In the genomic region with DNA sequence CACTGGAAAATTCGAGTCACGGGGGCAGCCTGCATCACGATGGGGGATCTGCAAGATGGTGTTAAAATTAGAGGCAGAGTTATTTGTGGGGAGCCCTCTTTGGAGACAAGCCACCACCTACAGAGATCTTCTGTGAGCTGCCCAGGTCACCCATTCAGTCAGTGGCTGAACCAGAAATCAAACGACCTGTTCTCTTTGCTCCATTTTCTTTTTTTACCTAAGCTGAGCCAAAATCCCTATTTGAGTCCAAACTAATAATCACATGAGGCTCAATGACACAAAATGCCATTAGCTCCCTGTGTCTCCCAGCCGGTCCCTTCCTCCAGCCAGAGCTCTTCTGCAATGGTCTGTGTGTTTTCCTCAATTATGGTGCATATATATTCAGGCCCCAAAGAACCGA, we compare ENCODE assay signal across 36 cellular contexts.
"Had no signal": no experiment of that assay in that cellular context is flagged by ENCODE, and none has a peak within 500 bp of the region (broad histone marks: within the 10 kb centered on the region; RNA-seq: fewer than 3 reads in every experiment).

No MANE protein-coding gene starts in this region.

- H3K27me3 ChIP-seq: adrenal gland, body of pancreas, brain microvascular endothelial cell, breast epithelium had no signal

- H3K4me3 ChIP-seq: adrenal gland, body of pancreas, breast epithelium had no signal

- H3K27me3 Mint-ChIP-seq: activated B cell treated with CpG ODN at 0.5 μM for 24 hours; activated CD4-positive, alpha-beta memory T cell treated with anti-CD3 and anti-CD28 coated beads for 36 hours had no signal

- H3K9me3 Mint-ChIP-seq: activated B cell treated with CpG ODN at 0.5 μM for 24 hours; activated CD4-positive, alpha-beta memory T cell treated with anti-CD3 and anti-CD28 coated beads for 36 hours; activated CD4-positive, alpha-beta T cell treated with anti-CD3 and anti-CD28 coated beads, Interleukin-2, amount 10 ng/mL, durations not matched to agents 24 days and 14 days; activated CD8-positive, alpha-beta T cell treated with anti-CD3 and anti-CD28 coated beads for 36 hours; activated naive CD4-positive, alpha-beta T cell treated with anti-CD3 and anti-CD28 coated beads for 36 hours; activated naive CD4-positive, alpha-beta T cell treated with anti-CD3 and anti-CD28 coated beads, Interleukin-2, amount 50 U/mL, for 72 hours; activated naive CD8-positive, alpha-beta T cell treated with anti-CD3 and anti-CD28 coated beads for 36 hours; activated T-cell treated with anti-CD3 and anti-CD28 coated beads, Interleukin-2, amount 50 U/mL, for 4 hours; activated T-helper 1 cell treated with anti-CD3 and anti-CD28 coated beads, Interleukin-12 subunit alpha, Interleukin-12 subunit beta, Interleukin-2, Interleukin-4 antibody, amounts not matched to agents 30 ng/mL and 10 ng/mL and 1 ng/mL, durations not matched to agents 14 hours and 24 hours and 36 hours; activated T-helper 17 cell treated with anti-CD3 and anti-CD28 coated beads, Interleukin-2, amount 50 U/mL, for 72 hours; T-helper 1 cell treated with Interleukin-12 subunit alpha and Interleukin-12 subunit beta and Interleukin-4 antibody, amounts not matched to agents 30 μg/mL and 1 μg/mL, for 36 hours; T-helper 2 cell treated with Interferon-gamma antibody and Interleukin-4, amounts not matched to agents 5 μg/mL and 100 μg/mL, for 36 hours had no signal

- DNase-seq: activated B cell treated with CpG ODN at 0.5 μM for 24 hours; activated CD4-positive, alpha-beta memory T cell treated with anti-CD3 and anti-CD28 coated beads for 36 hours; activated CD4-positive, alpha-beta T cell treated with anti-CD3 and anti-CD28 coated beads for 4 hours; activated CD4-positive, alpha-beta T cell treated with anti-CD3 and anti-CD28 coated beads, Interleukin-2, amount 50 U/mL, for 1 hour; activated CD4-positive, alpha-beta T cell treated with anti-CD3 and anti-CD28 coated beads, Interleukin-2, amount 50 U/mL, for 4 hours; activated CD4-positive, CD25-positive, alpha-beta regulatory T cell treated with anti-CD3 and anti-CD28 coated beads, Interleukin-2, amount 50 U/mL, for 72 hours; activated CD8-positive, alpha-beta memory T cell treated with anti-CD3 and anti-CD28 coated beads, Interleukin-2, amount 50 U/mL, for 4 hours; activated CD8-positive, alpha-beta T cell treated with anti-CD3 and anti-CD28 coated beads for 36 hours; activated effector memory CD4-positive, alpha-beta T cell treated with anti-CD3 and anti-CD28 coated beads, Interleukin-2, amount 50 U/mL, for 16 hours; activated gamma-delta T cell treated with Interleukin-2 at 50 U/mL for 16 hours; activated naive CD4-positive, alpha-beta T cell; activated naive CD4-positive, alpha-beta T cell treated with anti-CD3 and anti-CD28 coated beads for 36 hours; activated naive CD4-positive, alpha-beta T cell treated with anti-CD3 and anti-CD28 coated beads, Interleukin-2, amount 50 U/mL, for 16 hours; activated naive CD8-positive, alpha-beta T cell treated with anti-CD3 and anti-CD28 coated beads for 36 hours; activated T-cell treated with anti-CD3 and anti-CD28 coated beads for 4 hours; activated T-cell treated with anti-CD3 and anti-CD28 coated beads, Interleukin-2, amount 50 U/mL, for 1 hour; activated T-cell treated with anti-CD3 and anti-CD28 coated beads, Interleukin-2, amount 50 U/mL, for 4 hours; activated T-cell treated with anti-CD3 and anti-CD28 coated beads, Interleukin-2, amount 50 U/mL, for 72 hours; adrenal gland; amniotic stem cell; aorta; body of pancreas; brain microvascular endothelial cell; central memory CD4-positive, alpha-beta T cell; cerebellar nuclear complex; T-helper 1 cell; T-helper 2 cell; T-helper 9 cell had no signal

- ATAC-seq: activated CD8-positive, alpha-beta T cell treated with anti-CD3 and anti-CD28 coated beads for 36 hours; activated naive CD4-positive, alpha-beta T cell treated with anti-CD3 and anti-CD28 coated beads, Interleukin-2, amount 50 U/mL, for 72 hours; activated T-cell treated with anti-CD3 and anti-CD28 coated beads, Interleukin-2, amount 50 U/mL, for 4 hours; activated T-cell treated with anti-CD3 and anti-CD28 coated beads, Interleukin-2, amount 50 U/mL, for 72 hours; activated T-helper 17 cell treated with anti-CD3 and anti-CD28 coated beads, Interleukin-2, amount 50 U/mL, for 72 hours; body of pancreas had no signal

- H3K36me3 ChIP-seq: adrenal gland, brain microvascular endothelial cell, breast epithelium had no signal

- H3K9me3 ChIP-seq: adrenal gland, breast epithelium had no signal

- H3K4me3 Mint-ChIP-seq: activated B cell treated with CpG ODN at 0.5 μM for 24 hours; activated CD4-positive, alpha-beta memory T cell treated with anti-CD3 and anti-CD28 coated beads for 36 hours; activated CD4-positive, alpha-beta T cell treated with anti-CD3 and anti-CD28 coated beads, Interleukin-2, amount 10 ng/mL, durations not matched to agents 24 days and 14 days; activated CD8-positive, alpha-beta T cell treated with anti-CD3 and anti-CD28 coated beads for 36 hours; activated naive CD4-positive, alpha-beta T cell treated with anti-CD3 and anti-CD28 coated beads for 36 hours; activated naive CD8-positive, alpha-beta T cell treated with anti-CD3 and anti-CD28 coated beads for 36 hours; activated T-cell treated with anti-CD3 and anti-CD28 coated beads, Interleukin-2, amount 50 U/mL, for 4 hours; activated T-cell treated with anti-CD3 and anti-CD28 coated beads, Interleukin-2, amount 50 U/mL, for 72 hours; activated T-helper 1 cell treated with anti-CD3 and anti-CD28 coated beads, Interleukin-12 subunit alpha, Interleukin-12 subunit beta, Interleukin-2, Interleukin-4 antibody, amounts not matched to agents 30 ng/mL and 10 ng/mL and 1 ng/mL, durations not matched to agents 14 hours and 24 hours and 36 hours; activated T-helper 17 cell treated with anti-CD3 and anti-CD28 coated beads, Interleukin-2, amount 50 U/mL, for 72 hours; T-helper 1 cell treated with Interleukin-12 subunit alpha and Interleukin-12 subunit beta and Interleukin-4 antibody, amounts not matched to agents 30 μg/mL and 1 μg/mL, for 36 hours; T-helper 2 cell treated with Interferon-gamma antibody and Interleukin-4, amounts not matched to agents 5 μg/mL and 100 μg/mL, for 36 hours had no signal

- H3K4me1 Mint-ChIP-seq: activated B cell treated with CpG ODN at 0.5 μM for 24 hours; activated CD4-positive, alpha-beta T cell treated with anti-CD3 and anti-CD28 coated beads, Interleukin-2, amount 10 ng/mL, durations not matched to agents 24 days and 14 days; activated naive CD8-positive, alpha-beta T cell treated with anti-CD3 and anti-CD28 coated beads for 36 hours; activated T-helper 17 cell treated with anti-CD3 and anti-CD28 coated beads, Interleukin-2, amount 50 U/mL, for 72 hours had no signal

- H3K27ac Mint-ChIP-seq: activated B cell treated with CpG ODN at 0.5 μM for 24 hours; activated CD4-positive, alpha-beta memory T cell treated with anti-CD3 and anti-CD28 coated beads for 36 hours; activated CD4-positive, alpha-beta T cell treated with anti-CD3 and anti-CD28 coated beads, Interleukin-2, amount 10 ng/mL, durations not matched to agents 24 days and 14 days; activated CD8-positive, alpha-beta T cell treated with anti-CD3 and anti-CD28 coated beads for 36 hours; activated naive CD4-positive, alpha-beta T cell treated with anti-CD3 and anti-CD28 coated beads for 36 hours; activated naive CD8-positive, alpha-beta T cell treated with anti-CD3 and anti-CD28 coated beads for 36 hours; activated T-cell treated with anti-CD3 and anti-CD28 coated beads, Interleukin-2, amount 50 U/mL, for 72 hours; activated T-helper 1 cell treated with anti-CD3 and anti-CD28 coated beads, Interleukin-12 subunit alpha, Interleukin-12 subunit beta, Interleukin-2, Interleukin-4 antibody, amounts not matched to agents 30 ng/mL and 10 ng/mL and 1 ng/mL, durations not matched to agents 14 hours and 24 hours and 36 hours; activated T-helper 17 cell treated with anti-CD3 and anti-CD28 coated beads, Interleukin-2, amount 50 U/mL, for 72 hours; T-helper 1 cell treated with Interleukin-12 subunit alpha and Interleukin-12 subunit beta and Interleukin-4 antibody, amounts not matched to agents 30 μg/mL and 1 μg/mL, for 36 hours; T-helper 2 cell treated with Interferon-gamma antibody and Interleukin-4, amounts not matched to agents 5 μg/mL and 100 μg/mL, for 36 hours had no signal

- H3K36me3 Mint-ChIP-seq: activated CD4-positive, alpha-beta memory T cell treated with anti-CD3 and anti-CD28 coated beads for 36 hours; activated naive CD4-positive, alpha-beta T cell treated with anti-CD3 and anti-CD28 coated beads, Interleukin-2, amount 50 U/mL, for 72 hours; activated naive CD8-positive, alpha-beta T cell treated with anti-CD3 and anti-CD28 coated beads for 36 hours had no signal

- H3K4me1 ChIP-seq: adrenal gland, body of pancreas, breast epithelium had no signal

- H3K27ac ChIP-seq: adrenal gland, body of pancreas, brain microvascular endothelial cell, breast epithelium, VCaP had no signal
